10 cellular contexts compared by ENCODE assay signal in the genomic region with DNA sequence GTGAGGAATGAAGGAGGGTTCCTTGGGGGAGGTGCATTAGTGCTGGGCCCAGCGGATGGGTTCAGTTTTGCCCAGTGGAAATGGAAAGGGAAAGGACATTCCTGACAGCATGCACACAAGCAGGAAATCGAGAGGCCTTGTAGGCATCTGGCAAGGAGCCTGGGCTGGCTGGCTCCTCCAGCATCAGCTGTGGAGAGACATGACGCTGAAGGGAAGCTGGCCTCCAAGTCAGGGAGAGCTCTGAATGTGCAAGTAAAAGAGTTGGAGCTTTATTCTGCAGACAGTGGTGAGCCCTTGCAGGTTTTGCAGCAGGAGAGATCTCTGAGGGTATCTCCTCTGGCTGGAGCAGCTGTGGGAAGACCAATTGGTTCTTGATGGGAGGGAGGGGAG.
DNase-seq lines count a peak whose midpoint lies in the region; ATAC-seq and TF ChIP-seq lines count a peak whose summit lies in the region.
"Had no signal": no experiment of that assay in that cellular context is flagged by ENCODE, and none has a peak within 500 bp of the region (broad histone marks: within the 10 kb centered on the region; RNA-seq: fewer than 3 reads in every experiment).

No MANE protein-coding gene starts in this region.

- no peak overlapping the region for H3K9ac ChIP-seq in SK-N-SH
- no peak overlapping the region for H3K9ac ChIP-seq in parathyroid adenoma

- DNase-seq in C1 segment of cervical spinal cord (lab: John Stamatoyannopoulos, UW): peak in 10 of 14 donors; percentile 13 to 82 (median 29)
- DNase-seq in SK-N-SH: no peak
- DNase-seq in foreskin fibroblast: peak; percentile 92 to 96
- no peak for DNase-seq in NCI-H524 (lab: John Stamatoyannopoulos, UW)
- no peak for DNase-seq in HEK293T (ENCODE audit: extremely low spot score)
- DNase-seq in NCI-H1694 (lab: John Stamatoyannopoulos, UW): no peak
- DNase-seq: activated CD4-positive, alpha-beta T cell treated with anti-CD3 and anti-CD28 coated beads for 48 hours; trophoblast cell had no signal

- H3K27me3 ChIP-seq in SK-N-SH (ENCODE audit: insufficient read depth) (no peaks in the 10 kb centered on the region), parathyroid adenoma (ENCODE audit: control insufficient read depth, insufficient read depth, low read length) (no peaks in the 10 kb centered on the region)

- TF ChIP-seq CTCF in SK-N-SH (IDR thresholded peaks at IDR 0.05) (no peak), foreskin fibroblast (IDR thresholded peaks at IDR 0.05; ENCODE audit: low read depth, low read length) (no peak), parathyroid adenoma (IDR thresholded peaks at IDR 0.05) (no peak)

- H3K79me2 ChIP-seq in SK-N-SH (ENCODE audit: insufficient read depth) (no peaks in the 10 kb centered on the region), parathyroid adenoma (no peaks in the 10 kb centered on the region)

- H3K9me3 ChIP-seq in SK-N-SH (no peaks in the 10 kb centered on the region), parathyroid adenoma (ENCODE audit: control insufficient read depth, low read length) (no peaks in the 10 kb centered on the region)

- H3K27ac ChIP-seq in SK-N-SH (ENCODE audit: low read depth in 2 of 2, low read length in 1 of 2): peak overlapping the region; percentile 42 to 81
- no peak overlapping the region for H3K27ac ChIP-seq in parathyroid adenoma

- H3K4me3 ChIP-seq in SK-N-SH (ENCODE audit: low read depth in 2 of 2, low read length in 1 of 2): no peak overlapping the region
- H3K4me3 ChIP-seq in foreskin fibroblast (ENCODE audit: low read depth in 1 of 2, low read length in 2 of 2): no peak overlapping the region
- H3K4me3 ChIP-seq in parathyroid adenoma (ENCODE audit: low read depth, low read length): no peak overlapping the region

- no peak for ATAC-seq in GM21825 (IDR thresholded peaks at IDR 0.05; ENCODE audit: unreplicated experiment)

- CTCF ChIA-PET in SK-N-SH (lab: Yijun Ruan, JAX) (interaction anchor here (1.0 to 3.4 kb wide), 5 partner anchors 17 to 204 kb away, joined by 3 to 18 read pairs (median 3); a partner anchor contains a TSS), HEK293T (lab: Yijun Ruan, JAX) (no interaction called here)

- POLR2A ChIA-PET in SK-N-SH (lab: Yijun Ruan, JAX): interaction anchor here (1.4 kb wide), 1 partner anchor 18 kb away, joined by 11 read pairs; no protein-coding TSS in a partner anchor
- POLR2A ChIA-PET in HEK293T (lab: Yijun Ruan, JAX): interaction anchor here (1.2 kb wide), 1 partner anchor 8 kb away, joined by 3 read pairs; no protein-coding TSS in a partner anchor

- H3F3A ChIP-seq in SK-N-SH (replicated peaks; ENCODE audit: insufficient read depth): peaks cover 5% of the 10 kb centered on the region

- 38% methylated on average over 3 of the region's 3 CpGs for WGBS in SK-N-SH (ENCODE audit: low lambda C conversion rate)

- H3K36me3 ChIP-seq in SK-N-SH (replicated peaks in 1 of 2; ENCODE audit: control insufficient read depth in 1 of 2, insufficient read depth in 2 of 2, low read length in 1 of 2) (no peaks in the 10 kb centered on the region), parathyroid adenoma (ENCODE audit: control insufficient read depth, insufficient read depth, low read length) (no peaks in the 10 kb centered on the region)

- TF ChIP-seq RAD21 in SK-N-SH (IDR thresholded peaks at IDR 0.05; ENCODE audit: low read length): no peak

- H2AFZ ChIP-seq in SK-N-SH (ENCODE audit: low read depth) (peak overlapping the region; percentile 76), parathyroid adenoma (peak overlapping the region; percentile 40)

- H4K20me1 ChIP-seq in SK-N-SH (ENCODE audit: insufficient read depth): no peaks in the 10 kb centered on the region

- peak overlapping the region; percentile 30; the same call in 1 of the 2 replicates for H3K4me2 ChIP-seq in SK-N-SH
- H3K4me2 ChIP-seq in parathyroid adenoma (ENCODE audit: low read length): peak overlapping the region; percentile 1

- H3K9me2 ChIP-seq in SK-N-SH: no peaks in the 10 kb centered on the region

- no peak for TF ChIP-seq EP300 in SK-N-SH (IDR thresholded peaks at IDR 0.05; ENCODE audit: borderline replicate concordance in 1 of 2, low read depth in 1 of 2, low read length in 1 of 2)

- peaks cover 9 to 43% of the 10 kb centered on the region in 2 experiments; a peak in 3 of 4 replicates for H3K4me1 ChIP-seq in SK-N-SH (ENCODE audit: control insufficient read depth in 1 of 2, insufficient read depth in 2 of 2, low read depth in 1 of 2, low read length in 1 of 2)
- no peaks in the 10 kb centered on the region for H3K4me1 ChIP-seq in parathyroid adenoma

TF ChIP-seq in SK-N-SH, 30 proteins besides CTCF, POLR2A, EP300 and RAD21 (continues in another document):
- TF ChIP-seq YY1 (IDR thresholded peaks at IDR 0.05; ENCODE audit: low read depth) (no peak), NFIC (IDR thresholded peaks at IDR 0.05; ENCODE audit: borderline replicate concordance) (peak; percentile 85), RCOR1 (IDR thresholded peaks at IDR 0.05; ENCODE audit: low read length) (no peak), FOXJ3 (CRISPR knock-in tag; IDR thresholded peaks at IDR 0.05) (no peak), SMC3 (IDR thresholded peaks at IDR 0.05; ENCODE audit: low read depth, low read length) (peak; percentile 6; the same call in 1 of the 2 replicates), SIN3A (IDR thresholded peaks at IDR 0.05; ENCODE audit: borderline replicate concordance, low read depth, low read length) (no peak), TAF1 (IDR thresholded peaks at IDR 0.05; ENCODE audit: borderline replicate concordance, low read depth, low read length) (no peak), FOXM1 (IDR thresholded peaks at IDR 0.05; ENCODE audit: low read depth) (no peak), RFX5 (IDR thresholded peaks at IDR 0.05; ENCODE audit: low read length) (no peak), POLR2AphosphoS5 (IDR thresholded peaks at IDR 0.05; ENCODE audit: low read depth, low read length) (no peak)
- TF ChIP-seq, protein P1, sequence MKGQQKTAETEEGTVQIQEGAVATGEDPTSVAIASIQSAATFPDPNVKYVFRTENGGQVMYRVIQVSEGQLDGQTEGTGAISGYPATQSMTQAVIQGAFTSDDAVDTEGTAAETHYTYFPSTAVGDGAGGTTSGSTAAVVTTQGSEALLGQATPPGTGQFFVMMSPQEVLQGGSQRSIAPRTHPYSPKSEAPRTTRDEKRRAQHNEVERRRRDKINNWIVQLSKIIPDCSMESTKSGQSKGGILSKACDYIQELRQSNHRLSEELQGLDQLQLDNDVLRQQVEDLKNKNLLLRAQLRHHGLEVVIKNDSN (IDR thresholded peaks at IDR 0.05; ENCODE audit: borderline replicate concordance, low read depth): no peak
- TF ChIP-seq, protein P2, sequence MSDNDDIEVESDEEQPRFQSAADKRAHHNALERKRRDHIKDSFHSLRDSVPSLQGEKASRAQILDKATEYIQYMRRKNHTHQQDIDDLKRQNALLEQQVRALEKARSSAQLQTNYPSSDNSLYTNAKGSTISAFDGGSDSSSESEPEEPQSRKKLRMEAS (IDR thresholded peaks at IDR 0.05; ENCODE audit: low read depth): peak; percentile 73
- TF ChIP-seq, protein P3, sequence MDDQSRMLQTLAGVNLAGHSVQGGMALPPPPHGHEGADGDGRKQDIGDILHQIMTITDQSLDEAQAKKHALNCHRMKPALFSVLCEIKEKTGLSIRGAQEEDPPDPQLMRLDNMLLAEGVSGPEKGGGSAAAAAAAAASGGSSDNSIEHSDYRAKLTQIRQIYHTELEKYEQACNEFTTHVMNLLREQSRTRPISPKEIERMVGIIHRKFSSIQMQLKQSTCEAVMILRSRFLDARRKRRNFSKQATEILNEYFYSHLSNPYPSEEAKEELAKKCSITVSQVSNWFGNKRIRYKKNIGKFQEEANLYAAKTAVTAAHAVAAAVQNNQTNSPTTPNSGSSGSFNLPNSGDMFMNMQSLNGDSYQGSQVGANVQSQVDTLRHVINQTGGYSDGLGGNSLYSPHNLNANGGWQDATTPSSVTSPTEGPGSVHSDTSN (IDR thresholded peaks at IDR 0.05): peak; percentile 55

TF ChIP-seq in HEK293T, 16 proteins besides CTCF, POLR2A, EP300 and RAD21:
- no peak for TF ChIP-seq TARDBP (IDR thresholded peaks at IDR 0.05)
- TF ChIP-seq ARNT (IDR thresholded peaks at IDR 0.05): no peak
- TF ChIP-seq SUZ12 (IDR thresholded peaks at IDR 0.05): no peak
- TF ChIP-seq LEF1 (IDR thresholded peaks at IDR 0.05; ENCODE audit: borderline replicate concordance): no peak
- TF ChIP-seq CTBP1 (IDR thresholded peaks at IDR 0.05; ENCODE audit: borderline replicate concordance): no peak
- no peak for TF ChIP-seq FOXK2 (IDR thresholded peaks at IDR 0.05)
- no peak for TF ChIP-seq NFRKB (IDR thresholded peaks at IDR 0.05)
- TF ChIP-seq L3MBTL2 (conservative IDR thresholded peaks at IDR 0.05): no peak
- no peak for TF ChIP-seq BHLHE40 (IDR thresholded peaks at IDR 0.05; ENCODE audit: borderline replicate concordance)
- TF ChIP-seq ELF4 (IDR thresholded peaks at IDR 0.05): no peak
- no peak for TF ChIP-seq SP1 (IDR thresholded peaks at IDR 0.05)
- no peak for TF ChIP-seq FOXM1 (IDR thresholded peaks at IDR 0.05; ENCODE audit: borderline replicate concordance)
- no peak for TF ChIP-seq ZNF384 (IDR thresholded peaks at IDR 0.05)
- TF ChIP-seq, protein P4, sequence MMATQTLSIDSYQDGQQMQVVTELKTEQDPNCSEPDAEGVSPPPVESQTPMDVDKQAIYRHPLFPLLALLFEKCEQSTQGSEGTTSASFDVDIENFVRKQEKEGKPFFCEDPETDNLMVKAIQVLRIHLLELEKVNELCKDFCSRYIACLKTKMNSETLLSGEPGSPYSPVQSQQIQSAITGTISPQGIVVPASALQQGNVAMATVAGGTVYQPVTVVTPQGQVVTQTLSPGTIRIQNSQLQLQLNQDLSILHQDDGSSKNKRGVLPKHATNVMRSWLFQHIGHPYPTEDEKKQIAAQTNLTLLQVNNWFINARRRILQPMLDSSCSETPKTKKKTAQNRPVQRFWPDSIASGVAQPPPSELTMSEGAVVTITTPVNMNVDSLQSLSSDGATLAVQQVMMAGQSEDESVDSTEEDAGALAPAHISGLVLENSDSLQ (IDR thresholded peaks at IDR 0.05): no peak
- no peak for TF ChIP-seq HDGF (IDR thresholded peaks at IDR 0.05; ENCODE audit: borderline replicate concordance)
- TF ChIP-seq FOXA1 (IDR thresholded peaks at IDR 0.05): no peak
TF ChIP-seq in HEK293T: peak in this region for 0.

Comparison
In these comparisons a context has a peak if more than half of its experiments do, and no peak if none do; other contexts are left out.
1. DNase-seq: peak in C1 segment of cervical spinal cord (10 of 14) and foreskin fibroblast (2 of 2); none in SK-N-SH (single experiment), NCI-H524 (0 of 2), HEK293T (single experiment) and NCI-H1694 (single experiment).